ENCODE assay signal across 8 cellular contexts in genomic region chr17:48055531-48056245, GRCh38. TPM values are rescaled to one million over a fixed set of nuclear protein-coding genes. Genes with fewer than 3 reads are reported as not detected.
DNase-seq lines count a peak whose midpoint lies in the region; ATAC-seq and TF ChIP-seq lines count a peak whose summit lies in the region.

No MANE protein-coding gene starts in this region.

- H3K36me3 Mint-ChIP-seq in central memory CD8-positive, alpha-beta T cell (ENCODE audit: insufficient read depth) = peaks cover 28% of the 10 kb centered on the region

- H3K9me3 ChIP-seq in osteoblast (ENCODE audit: low read depth, low read length) (no peaks in the 10 kb centered on the region), Peyer's patch (no peaks in the 10 kb centered on the region)

- POLR2A ChIA-PET in AG04449 (lab: Yijun Ruan, JAX) = interaction anchor here (0.9 to 3.4 kb wide), 3 partner anchors 13 to 117 kb away, joined by 3 to 18 read pairs (median 10); no protein-coding TSS in a partner anchor

- H3K4me1 ChIP-seq in osteoblast (ENCODE audit: insufficient read depth, low read length) = peaks cover 51% of the 10 kb centered on the region
- peaks cover 3 to 49% (median 32%) of the 10 kb centered on the region in 4 donors for H3K4me1 ChIP-seq in Peyer's patch

- peaks cover 51% of the 10 kb centered on the region for H4K20me1 ChIP-seq in osteoblast (ENCODE audit: insufficient read depth, low read length)

- no peak overlapping the region for H2AFZ ChIP-seq in osteoblast (ENCODE audit: low read length)

- no peaks in the 10 kb centered on the region for H3K27me3 Mint-ChIP-seq in central memory CD8-positive, alpha-beta T cell

- peak; percentile 59 for ATAC-seq in GM18498 (IDR thresholded peaks at IDR 0.05; ENCODE audit: unreplicated experiment)
- no peak for ATAC-seq in central memory CD8-positive, alpha-beta T cell (replicated peaks; ENCODE audit: extremely low read depth, poor library complexity, severe bottlenecking)

- peaks cover 84% of the 10 kb centered on the region for H3K79me2 ChIP-seq in osteoblast (ENCODE audit: insufficient read depth, low read length)

- peaks cover 50% of the 10 kb centered on the region for H3K4me1 Mint-ChIP-seq in central memory CD8-positive, alpha-beta T cell

- H3K4me3 Mint-ChIP-seq in central memory CD8-positive, alpha-beta T cell = no peak overlapping the region

- TF ChIP-seq CTCF in AG04449 (IDR thresholded peaks at IDR 0.05; ENCODE audit: insufficient read depth, low read length, missing control alignments) (no peak), osteoblast (IDR thresholded peaks at IDR 0.05; ENCODE audit: extremely low read depth, low read depth, low read length) (no peak), Peyer's patch (IDR thresholded peaks at IDR 0.05) (no peak)

- H3K27me3 ChIP-seq in osteoblast (ENCODE audit: insufficient read depth, low read length) (no peaks in the 10 kb centered on the region), Peyer's patch (no peaks in the 10 kb centered on the region)

- H3K27ac ChIP-seq in osteoblast (ENCODE audit: low read depth, low read length) (no peak overlapping the region), Peyer's patch (peak overlapping the region in 1 of 4 donors; percentile 30)

- H3K36me3 ChIP-seq in osteoblast (ENCODE audit: insufficient read depth, low read length) = peaks cover 60% of the 10 kb centered on the region
- H3K36me3 ChIP-seq in Peyer's patch = peaks cover 0 to 96% (median 0%) of the 10 kb centered on the region in 3 donors

- H3K4me3 ChIP-seq in AG04449 (ENCODE audit: low read depth, low read length) (no peak overlapping the region), osteoblast (ENCODE audit: insufficient read depth, low read length) (no peak overlapping the region), Peyer's patch (no peak overlapping the region)

- TF ChIP-seq POLR2A in Peyer's patch (IDR thresholded peaks at IDR 0.05) = no peak

- peak overlapping the region; percentile 82 for H3K27ac Mint-ChIP-seq in central memory CD8-positive, alpha-beta T cell (ENCODE audit: low read depth)

- CTCF ChIA-PET in AG04449 (lab: Yijun Ruan, JAX) = interaction anchor here (1.1 to 8.4 kb wide), 6 partner anchors 10 to 29 kb away, joined by 3 to 42 read pairs (median 20); no protein-coding TSS in a partner anchor

- H3K9me3 Mint-ChIP-seq in central memory CD8-positive, alpha-beta T cell = no peaks in the 10 kb centered on the region

- DNase-seq in AG04449 (ENCODE audit: low read depth, low spot score) = peak; percentile 79
- DNase-seq in NCI-H526 treated with DMSO at 0.1 percent for 48 hours (lab: John Stamatoyannopoulos, UW) = peak; percentile 79
- no peak for DNase-seq in central memory CD8-positive, alpha-beta T cell (ENCODE audit: low spot score in 2 of 2)
- no peak for DNase-seq in osteoblast (ENCODE audit: insufficient read length, low spot score, missing footprints)
- DNase-seq in NCI-H510A treated with DMSO at 0.1 percent for 48 hours (lab: John Stamatoyannopoulos, UW) = no peak
- DNase-seq in Peyer's patch = no peak
- DNase-seq in hippocampal formation (lab: John Stamatoyannopoulos, UW) = no peak

- peak overlapping the region; percentile 5 for H3K4me2 ChIP-seq in osteoblast (ENCODE audit: insufficient read depth, low read length)

RNA-seq across cellular contexts. Expression of gene NFE2L1, which starts 7.5 kb away (rescaled TPM):
- total RNA-seq in osteoblast = 144 and 165 TPM in 2 replicates
- 100 to 1,000 TPM in 3 of 4 donors, 10 to 100 TPM in 1; 89.1 to 228 (median 217) TPM for total RNA-seq in Peyer's patch

RNA-seq across cellular contexts. Expression of gene COPZ2, which starts 18.1 kb away (rescaled TPM):
- total RNA-seq in osteoblast (117 and 121 TPM in 2 replicates), Peyer's patch (10 to 100 TPM in 2 of 4 donors, 1 to 10 TPM in 2; 2.2 to 27.2 (median 7.0) TPM)

RNA-seq across cellular contexts. Expression of gene CBX1, which starts 45.6 kb away (rescaled TPM):
- total RNA-seq in osteoblast (29.5 and 30.0 TPM in 2 replicates), Peyer's patch (10 to 100 TPM in 1 of 4 donors, 1 to 10 TPM in 3; 7.2 to 14.0 (median 8.5) TPM)

RNA-seq across cellular contexts. Expression of gene SNX11, which starts 51.9 kb away (rescaled TPM):
- total RNA-seq in osteoblast = 13.6 and 20.6 TPM in 2 replicates
- 10 to 100 TPM in 3 of 4 donors, 1 to 10 TPM in 1; 9.5 to 19.8 (median 15.0) TPM for total RNA-seq in Peyer's patch

Comparison
In these comparisons a context has a peak if more than half of its experiments do, and no peak if none do; other contexts are left out.
1. DNase-seq: peak in AG04449 (single experiment) and NCI-H526 treated with DMSO at 0.1 percent for 48 hours (single experiment); none in central memory CD8-positive, alpha-beta T cell (0 of 2), osteoblast (single experiment), NCI-H510A treated with DMSO at 0.1 percent for 48 hours (single experiment), Peyer's patch (0 of 3) and hippocampal formation (0 of 2).